10 cellular contexts compared by ENCODE assay signal in the genomic region with DNA sequence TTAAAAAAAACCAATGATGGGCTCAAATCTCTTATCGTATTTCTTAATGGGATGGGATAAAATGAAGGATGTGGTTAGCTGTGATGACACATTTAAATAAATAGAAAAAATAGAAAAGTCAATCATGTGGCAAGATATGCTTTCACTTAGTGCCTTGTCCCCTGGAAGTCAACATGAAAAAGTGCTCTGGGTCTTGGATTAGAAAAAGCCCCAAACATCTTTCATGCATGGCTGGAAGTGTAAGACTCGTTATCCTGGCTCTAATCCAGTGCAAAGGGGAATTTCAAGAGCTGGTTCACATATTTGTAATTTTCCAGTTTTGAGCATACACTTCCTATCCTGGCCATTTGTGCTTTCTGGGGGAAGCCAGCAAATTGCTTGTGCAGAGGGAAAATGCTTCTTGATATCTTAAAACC.
A peak's percentile ranks its signal among the peaks of the same experiment; 100 is the strongest.
DNase-seq lines count a peak whose midpoint lies in the region; TF ChIP-seq lines count a peak whose summit lies in the region.
"Had no signal": no experiment of that assay in that cellular context is flagged by ENCODE, and none has a peak within 500 bp of the region (broad histone marks: within the 10 kb centered on the region; RNA-seq: fewer than 3 reads in every experiment).

No MANE protein-coding gene starts in this region.

- H3K27ac Mint-ChIP-seq in neural progenitor cell = peak overlapping the region; percentile 86

- no peaks in the 10 kb centered on the region for H3K36me3 ChIP-seq in BLaER1 treated with 17β-estradiol and CSF1 and Interleukin-3, amounts not matched to agents 10 nM and 100 nM
- H3K36me3 ChIP-seq in MG63 (peaks cover 2% of the 10 kb centered on the region; the same call in 1 of the 2 replicates), neural progenitor cell (no peaks in the 10 kb centered on the region)

- no peaks in the 10 kb centered on the region for H4K20me1 ChIP-seq in BLaER1 treated with 17β-estradiol and CSF1 and Interleukin-3, amounts not matched to agents 10 nM and 100 nM
- no peaks in the 10 kb centered on the region for H4K20me1 ChIP-seq in neural progenitor cell (ENCODE audit: low read depth)

- DNase-seq in MG63 (peak; percentile 52), cerebellar cortex (ENCODE audit: low spot score) (peak; percentile 87), neural progenitor cell (ENCODE audit: low spot score) (peak; percentile 43), mesenteric fat pad (ENCODE audit: low spot score) (no peak), D341Med (ENCODE audit: low spot score) (no peak)
- DNase-seq in activated CD4-positive, alpha-beta T cell treated with anti-CD3 and anti-CD28 coated beads for 48 hours = no peak
- DNase-seq in activated CD4-positive, alpha-beta T cell treated with anti-CD3 and anti-CD28 coated beads for 4 hours = no peak
- DNase-seq: activated T-cell treated with anti-CD3 and anti-CD28 coated beads, Interleukin-2, amount 50 U/mL, for 1 hour had no signal

- peaks cover 8% of the 10 kb centered on the region for H3F3A ChIP-seq in neural progenitor cell (ENCODE audit: low read depth)

- H3K79me2 ChIP-seq in neural progenitor cell (ENCODE audit: low read depth) = no peaks in the 10 kb centered on the region
- H3K79me2 ChIP-seq: hepatocyte had no signal

- H3K27ac ChIP-seq in BLaER1 treated with 17β-estradiol and CSF1 and Interleukin-3, amounts not matched to agents 10 nM and 100 nM = peak overlapping the region in 9 of 11 experiments; percentile 13 to 89 (median 64); a peak in 17 of 22 replicates
- H3K27ac ChIP-seq in neural progenitor cell = no peak overlapping the region
- H3K27ac ChIP-seq: hepatocyte had no signal

- H2AFZ ChIP-seq in neural progenitor cell (replicated peaks) = no peak overlapping the region
- H2AFZ ChIP-seq: hepatocyte had no signal

- H3K9ac ChIP-seq in BLaER1 treated with 17β-estradiol and CSF1 and Interleukin-3, amounts not matched to agents 10 nM and 100 nM = peak overlapping the region in 8 of 11 experiments; percentile 3 to 71 (median 34); a peak in 11 of 22 replicates
- no peak overlapping the region for H3K9ac ChIP-seq in neural progenitor cell

- no peak for TF ChIP-seq CTCF in neural progenitor cell (IDR thresholded peaks at IDR 0.05)

- H3K4me1 ChIP-seq in BLaER1 treated with 17β-estradiol and CSF1 and Interleukin-3, amounts not matched to agents 10 nM and 100 nM = peaks cover 21 to 99% (median 79%) of the 10 kb centered on the region in 10 experiments
- peaks cover 24% of the 10 kb centered on the region for H3K4me1 ChIP-seq in neural progenitor cell

- no peaks in the 10 kb centered on the region for H3K27me3 ChIP-seq in BLaER1 treated with 17β-estradiol and CSF1 and Interleukin-3, amounts not matched to agents 10 nM and 100 nM
- no peaks in the 10 kb centered on the region for H3K27me3 ChIP-seq in MG63
- H3K27me3 ChIP-seq in neural progenitor cell = no peaks in the 10 kb centered on the region
- H3K27me3 ChIP-seq: hepatocyte had no signal

- no peaks in the 10 kb centered on the region for H3K36me3 Mint-ChIP-seq in neural progenitor cell

- peaks cover 0 to 28% (median 15%) of the 10 kb centered on the region in 11 experiments; a peak in 9 of 22 replicates for H3K9me3 ChIP-seq in BLaER1 treated with 17β-estradiol and CSF1 and Interleukin-3, amounts not matched to agents 10 nM and 100 nM (replicated peaks in 1 of 11)
- H3K9me3 ChIP-seq in MG63 (no peaks in the 10 kb centered on the region), neural progenitor cell (ENCODE audit: low read depth) (no peaks in the 10 kb centered on the region)

- peak overlapping the region; percentile 41 for H3K4me3 Mint-ChIP-seq in neural progenitor cell

- peaks cover 31% of the 10 kb centered on the region for H3K4me1 Mint-ChIP-seq in neural progenitor cell

- no peak overlapping the region; a peak in 1 of 20 replicates for H3K4me3 ChIP-seq in BLaER1 treated with 17β-estradiol and CSF1 and Interleukin-3, amounts not matched to agents 10 nM and 100 nM
- H3K4me3 ChIP-seq in MG63 (no peak overlapping the region), neural progenitor cell (no peak overlapping the region)
- H3K4me3 ChIP-seq: hepatocyte had no signal

- H3K4me2 ChIP-seq in BLaER1 treated with 17β-estradiol and CSF1 and Interleukin-3, amounts not matched to agents 10 nM and 100 nM = peak overlapping the region; percentile 54 to 94 (median 72)
- H3K4me2 ChIP-seq in neural progenitor cell = peak overlapping the region; percentile 49
- H3K4me2 ChIP-seq: hepatocyte had no signal

- H3K9me3 Mint-ChIP-seq in neural progenitor cell = peaks cover 7% of the 10 kb centered on the region

- H3K27me3 Mint-ChIP-seq in neural progenitor cell (ENCODE audit: insufficient read depth, low read depth) = peaks cover 2% of the 10 kb centered on the region

Comparison
In these comparisons a context has a peak if more than half of its experiments do, and no peak if none do; other contexts are left out.
1. DNase-seq: peak in MG63 (single experiment), cerebellar cortex (single experiment) and neural progenitor cell (single experiment); none in activated CD4-positive, alpha-beta T cell treated with anti-CD3 and anti-CD28 coated beads for 48 hours (single experiment), mesenteric fat pad (single experiment), D341Med (single experiment) and activated CD4-positive, alpha-beta T cell treated with anti-CD3 and anti-CD28 coated beads for 4 hours (0 of 2).